In genomic region chr13:49517461-49517860, GRCh38 we compare ENCODE assay signal across 12 cellular contexts. TPM values are rescaled to one million over a fixed set of nuclear protein-coding genes. Genes with fewer than 3 reads are reported as not detected.
DNase-seq lines count a peak whose midpoint lies in the region; ATAC-seq and TF ChIP-seq lines count a peak whose summit lies in the region.
"Had no signal": no experiment of that assay in that cellular context is flagged by ENCODE, and none has a peak within 500 bp of the region (broad histone marks: within the 10 kb centered on the region; RNA-seq: fewer than 3 reads in every experiment).

No MANE protein-coding gene starts in this region.

- no peak overlapping the region for H4K8ac ChIP-seq in mesendoderm (ENCODE audit: low read depth, low read length)

- CTCF ChIA-PET in CD4-positive, alpha-beta T cell (lab: Charles Lee): no interaction called here

- no peak overlapping the region for H3K56ac ChIP-seq in mesendoderm (ENCODE audit: low read length)

- no peak overlapping the region for H3K4ac ChIP-seq in mesendoderm (ENCODE audit: low read depth, low read length)

- H3K4me3 ChIP-seq in mesendoderm (ENCODE audit: low read length): no peak overlapping the region

- intact Hi-C loops in CD4-positive, alpha-beta T cell (cut with DNase I, micrococcal nuclease): no loop called here

- no peak overlapping the region for H3K9ac ChIP-seq in mesendoderm (ENCODE audit: low read length)

- no peaks in the 10 kb centered on the region for H3K4me1 ChIP-seq in mesendoderm (ENCODE audit: control insufficient read depth, low read depth, low read length)

- POLR2A ChIA-PET in CD4-positive, alpha-beta T cell (lab: Charles Lee): no interaction called here

- no peaks in the 10 kb centered on the region for H3K79me2 ChIP-seq in mesendoderm (ENCODE audit: control insufficient read depth, insufficient read depth, low read length)

- H3K36me3 ChIP-seq in mesendoderm (ENCODE audit: control insufficient read depth, insufficient read depth, low read length): no peaks in the 10 kb centered on the region

- H3K27ac Mint-ChIP-seq in CD4-positive, alpha-beta T cell: peak overlapping the region; percentile 50
- no peak overlapping the region for H3K27ac Mint-ChIP-seq in endothelial cell (ENCODE audit: unreplicated experiment)

- no peak for ATAC-seq in CD4-positive, alpha-beta T cell (ENCODE audit: poor library complexity)
- ATAC-seq in GM21737 (IDR thresholded peaks at IDR 0.05; ENCODE audit: unreplicated experiment): no peak

- no peak overlapping the region for H3K27ac ChIP-seq in CD4-positive, alpha-beta T cell (ENCODE audit: low read depth, low read length)
- H3K27ac ChIP-seq in mesendoderm (ENCODE audit: low read depth, low read length): no peak overlapping the region

- H3K4me1 Mint-ChIP-seq in CD4-positive, alpha-beta T cell (ENCODE audit: low read depth): peaks cover 8% of the 10 kb centered on the region
- no peaks in the 10 kb centered on the region for H3K4me1 Mint-ChIP-seq in endothelial cell (ENCODE audit: unreplicated experiment)

- no peaks in the 10 kb centered on the region for H3K9me3 Mint-ChIP-seq in CD4-positive, alpha-beta T cell
- no peaks in the 10 kb centered on the region for H3K9me3 Mint-ChIP-seq in endothelial cell (ENCODE audit: unreplicated experiment)
- H3K9me3 Mint-ChIP-seq: stimulated activated naive CD8-positive, alpha-beta T cell treated with anti-CD3 and anti-CD28 coated beads, Interleukin-15, Interleukin-2, amounts not matched to agents 100 ng/mL and 50 ng/mL, for 24 hours had no signal

- H3K4me3 Mint-ChIP-seq in CD4-positive, alpha-beta T cell: no peak overlapping the region
- H3K4me3 Mint-ChIP-seq in endothelial cell (ENCODE audit: unreplicated experiment): no peak overlapping the region
- H3K4me3 Mint-ChIP-seq: stimulated activated naive CD8-positive, alpha-beta T cell treated with anti-CD3 and anti-CD28 coated beads, Interleukin-15, Interleukin-2, amounts not matched to agents 100 ng/mL and 50 ng/mL, for 24 hours had no signal

- no peak overlapping the region for H3K18ac ChIP-seq in mesendoderm (ENCODE audit: low read length)

- no peak overlapping the region for H2BK120ac ChIP-seq in mesendoderm (ENCODE audit: low read depth, low read length)

- H3K9me3 ChIP-seq in CD4-positive, alpha-beta T cell (ENCODE audit: control insufficient read depth, low read length): no peaks in the 10 kb centered on the region

- peaks cover 91% of the 10 kb centered on the region for H3K36me3 Mint-ChIP-seq in CD4-positive, alpha-beta T cell (ENCODE audit: low read depth)
- H3K36me3 Mint-ChIP-seq in endothelial cell (ENCODE audit: low read depth, unreplicated experiment): peaks cover 19% of the 10 kb centered on the region

- WGBS in mesendoderm (ENCODE audit: extremely low coverage, insufficient coverage, low lambda C conversion rate): no CpG with 5 or more reads among the region's 6 CpGs

- H3K23ac ChIP-seq in mesendoderm (ENCODE audit: low read length): no peak overlapping the region

- no peaks in the 10 kb centered on the region for H3K27me3 ChIP-seq in CD4-positive, alpha-beta T cell (ENCODE audit: control insufficient read depth, insufficient read depth, low read length)
- H3K27me3 ChIP-seq in mesendoderm (ENCODE audit: insufficient read depth, low read length, poor library complexity): no peaks in the 10 kb centered on the region

- H2BK15ac ChIP-seq in mesendoderm (replicated peaks; ENCODE audit: low read depth): no peak overlapping the region

- H3K79me1 ChIP-seq in mesendoderm (ENCODE audit: low read length): no peaks in the 10 kb centered on the region

- no peak overlapping the region for H2BK5ac ChIP-seq in mesendoderm (ENCODE audit: low read length)

- H3K27me3 Mint-ChIP-seq in CD4-positive, alpha-beta T cell: no peaks in the 10 kb centered on the region
- H3K27me3 Mint-ChIP-seq in endothelial cell (ENCODE audit: unreplicated experiment): peaks cover 2% of the 10 kb centered on the region
- H3K27me3 Mint-ChIP-seq: stimulated activated naive CD8-positive, alpha-beta T cell treated with anti-CD3 and anti-CD28 coated beads, Interleukin-15, Interleukin-2, amounts not matched to agents 100 ng/mL and 50 ng/mL, for 24 hours had no signal

- peak; percentile 23 for TF ChIP-seq CTCF in CD4-positive, alpha-beta T cell (IDR thresholded peaks at IDR 0.05)
- peak; percentile 36 for TF ChIP-seq CTCF in endothelial cell (IDR thresholded peaks at IDR 0.05; ENCODE audit: unreplicated experiment)

- H2AK5ac ChIP-seq in mesendoderm (ENCODE audit: low read length): no peak overlapping the region

- no peak for DNase-seq in CD4-positive, alpha-beta T cell
- DNase-seq in HuH-7 (ENCODE audit: low spot score) (peak; percentile 22), endothelial cell (ENCODE audit: low spot score) (peak; percentile 17), mesendoderm (peak; percentile 44), T1000 (lab: John Stamatoyannopoulos, UW) (no peak), NCI-H1930 (lab: John Stamatoyannopoulos, UW) (no peak)
- DNase-seq in stimulated activated naive CD4-positive, alpha-beta T cell (lab: John Stamatoyannopoulos, UW): no peak
- DNase-seq: activated effector memory CD4-positive, alpha-beta T cell treated with anti-CD3 and anti-CD28 coated beads, Interleukin-2, amount 50 U/mL, for 16 hours; Karpas-422; stimulated activated CD4-positive, alpha-beta T cell treated with anti-CD3 and anti-CD28 coated beads, Interleukin-12 subunit alpha, Interleukin-12 subunit beta, amount 100 ng/mL, for 4 hours had no signal

- no peak overlapping the region for H3K4me2 ChIP-seq in mesendoderm (ENCODE audit: low read length)

- no peak overlapping the region for H4K5ac ChIP-seq in mesendoderm (ENCODE audit: low read length)

RNA-seq across cellular contexts. Expression of gene PHF11, which starts 21.7 kb away (rescaled TPM):
- 100 to 1,000 TPM; 105 TPM for total RNA-seq in CD4-positive, alpha-beta T cell
- 16.4 TPM for total RNA-seq in endothelial cell (ENCODE audit: unreplicated experiment)
- polyA plus RNA-seq in mesendoderm (2013, experiment 1 of 2): 9.3 TPM
- polyA plus RNA-seq in mesendoderm (2013, experiment 2 of 2): 9.1 TPM

Comparison
In these comparisons a context has a peak if more than half of its experiments do, and no peak if none do; other contexts are left out.
1. DNase-seq: peak in HuH-7 (single experiment), endothelial cell (single experiment) and mesendoderm (single experiment); none in CD4-positive, alpha-beta T cell (0 of 10), T1000 (single experiment), NCI-H1930 (0 of 2) and stimulated activated naive CD4-positive, alpha-beta T cell (0 of 6).